20 cellular contexts compared by ENCODE assay signal in the genomic region with DNA sequence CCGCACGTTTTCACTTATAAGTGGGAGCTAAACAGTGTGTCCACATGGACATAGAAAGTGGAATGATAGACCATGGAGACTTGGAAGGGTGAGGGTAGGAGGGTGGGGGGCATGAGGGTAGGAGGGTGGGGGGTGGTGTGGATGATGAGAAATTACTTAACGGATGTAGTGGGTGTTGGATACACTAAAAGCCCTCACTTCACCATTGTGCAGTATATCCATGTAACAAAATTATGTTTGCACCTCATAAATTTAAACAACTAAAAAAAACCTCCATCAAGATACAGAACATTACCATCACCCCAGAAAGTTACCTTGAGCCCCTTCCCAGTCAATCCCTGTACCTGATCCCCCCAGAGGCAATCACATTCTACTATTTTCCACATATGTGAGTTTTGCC.
"Had no signal": no experiment of that assay in that cellular context is flagged by ENCODE, and none has a peak within 500 bp of the region (broad histone marks: within the 10 kb centered on the region; RNA-seq: fewer than 3 reads in every experiment).

No MANE protein-coding gene starts in this region.

- ATAC-seq: effector memory CD8-positive, alpha-beta T cell; esophagus mucosa; gastroesophageal sphincter; heart right ventricle; left cardiac atrium; left lung; left ventricle myocardium superior; lower lobe of right lung; mucosa of descending colon had no signal

- H3K4me3 Mint-ChIP-seq: effector memory CD8-positive, alpha-beta T cell; endodermal cell; mesothelial cell of epicardium had no signal

- H3K27me3 Mint-ChIP-seq: effector memory CD8-positive, alpha-beta T cell had no signal

- H3K27ac ChIP-seq: coronary artery, epithelial cell of prostate, esophagus squamous epithelium, gastroesophageal sphincter, heart right ventricle, left lung, lower lobe of right lung had no signal

- DNase-seq: effector CD8-positive, alpha-beta T cell; effector memory CD8-positive, alpha-beta T cell; endodermal cell; erythroblast; esophagus squamous epithelium; foreskin fibroblast; foreskin melanocyte; heart right ventricle; hippocampal formation; left cardiac atrium; left lung; left ventricle myocardium superior; lower lobe of right lung; mesenchymal stem cell; mucosa of descending colon had no signal

- H3K27ac Mint-ChIP-seq: effector memory CD8-positive, alpha-beta T cell; endodermal cell; mesothelial cell of epicardium had no signal

- H3K27me3 ChIP-seq: esophagus squamous epithelium, gastroesophageal sphincter, heart right ventricle, left lung had no signal

- H3K9me3 Mint-ChIP-seq: effector memory CD8-positive, alpha-beta T cell; endodermal cell; mesothelial cell of epicardium had no signal

- H3K4me1 ChIP-seq: gastroesophageal sphincter had no signal

- H3K9me3 ChIP-seq: esophagus squamous epithelium, gastroesophageal sphincter, heart right ventricle, left lung, lower lobe of right lung, mucosa of descending colon had no signal

- H3K4me3 ChIP-seq: coronary artery, esophagus squamous epithelium, gastroesophageal sphincter, heart right ventricle, left lung, lower lobe of right lung, mucosa of descending colon had no signal
